ENCODE assay signal across 12 cellular contexts in genomic region chr5:39106332-39106731, GRCh38. TPM values are rescaled to one million over a fixed set of nuclear protein-coding genes. Genes with fewer than 3 reads are reported as not detected.
A peak's percentile ranks its signal among the peaks of the same experiment; 100 is the strongest.
DNase-seq lines count a peak whose midpoint lies in the region; ATAC-seq and TF ChIP-seq lines count a peak whose summit lies in the region.
"Had no signal": no experiment of that assay in that cellular context is flagged by ENCODE, and none has a peak within 500 bp of the region (broad histone marks: within the 10 kb centered on the region; RNA-seq: fewer than 3 reads in every experiment).

No MANE protein-coding gene starts in this region.

- H3K9ac ChIP-seq in HCT116 (ENCODE audit: low read length): no peak overlapping the region

- TF ChIP-seq POLR2A in HCT116 (IDR thresholded peaks at IDR 0.05; ENCODE audit: borderline replicate concordance, extremely low read depth, insufficient read depth, insufficient read length): no peak

- no peaks in the 10 kb centered on the region for H3K79me2 ChIP-seq in HCT116 (ENCODE audit: insufficient read depth, low read length)
- no peaks in the 10 kb centered on the region for H3K79me2 ChIP-seq in GM23338 (replicated peaks; ENCODE audit: insufficient read depth)

- H3K9me2 ChIP-seq in HCT116 (ENCODE audit: insufficient read depth) (no peaks in the 10 kb centered on the region), GM23338 (ENCODE audit: insufficient read depth) (no peaks in the 10 kb centered on the region)

- no peaks in the 10 kb centered on the region for H4K20me1 ChIP-seq in HCT116 (ENCODE audit: insufficient read depth)
- H4K20me1 ChIP-seq in GM23338 (replicated peaks; ENCODE audit: insufficient read depth): no peaks in the 10 kb centered on the region

- H3K4me1 Mint-ChIP-seq in activated CD4-positive, alpha-beta T cell treated with anti-CD3 and anti-CD28 coated beads, Interleukin-2, amount 10 ng/mL, durations not matched to agents 7 days and 5 days: peaks cover 18% of the 10 kb centered on the region
- no peaks in the 10 kb centered on the region; the same call in 2 of the 3 replicates for H3K4me1 Mint-ChIP-seq in GM23338

- no peak overlapping the region for H3K4me3 Mint-ChIP-seq in activated CD4-positive, alpha-beta T cell treated with anti-CD3 and anti-CD28 coated beads, Interleukin-2, amount 10 ng/mL, durations not matched to agents 7 days and 5 days
- H3K4me3 Mint-ChIP-seq in GM23338: no peak overlapping the region
- H3K4me3 Mint-ChIP-seq: activated T-cell treated with anti-CD3 and anti-CD28 coated beads, Interleukin-2, amount 50 U/mL, for 4 hours had no signal

- H3K36me3 ChIP-seq in BJ (ENCODE audit: control insufficient read depth, insufficient read depth, low read length) (no peaks in the 10 kb centered on the region), HCT116 (ENCODE audit: control insufficient read depth in 1 of 2, insufficient read depth in 2 of 2, low read length in 2 of 2) (no peaks in the 10 kb centered on the region), lower lobe of right lung (peaks cover 8% of the 10 kb centered on the region), GM23338 (ENCODE audit: insufficient read depth) (no peaks in the 10 kb centered on the region)

- peaks cover 59% of the 10 kb centered on the region for H3K36me3 Mint-ChIP-seq in activated CD4-positive, alpha-beta T cell treated with anti-CD3 and anti-CD28 coated beads, Interleukin-2, amount 10 ng/mL, durations not matched to agents 7 days and 5 days (ENCODE audit: low read depth)
- no peaks in the 10 kb centered on the region for H3K36me3 Mint-ChIP-seq in GM23338 (ENCODE audit: low read depth)

- H3K27ac Mint-ChIP-seq in activated CD4-positive, alpha-beta T cell treated with anti-CD3 and anti-CD28 coated beads, Interleukin-2, amount 10 ng/mL, durations not matched to agents 7 days and 5 days: no peak overlapping the region
- H3K27ac Mint-ChIP-seq in GM23338: no peak overlapping the region

- H3K9me3 ChIP-seq in HCT116 (ENCODE audit: control insufficient read depth in 1 of 2, insufficient read depth in 1 of 2, low read depth in 1 of 2, low read length in 2 of 2) (no peaks in the 10 kb centered on the region), lower lobe of right lung (no peaks in the 10 kb centered on the region)
- H3K9me3 ChIP-seq: psoas muscle had no signal

- intact Hi-C loops in HCT116 (cut with micrococcal nuclease) (no loop called here), lower lobe of right lung (cut with DNase I) (no loop called here)

- ATAC-seq in HCT116: no peak
- ATAC-seq in lower lobe of right lung: no peak
- ATAC-seq in HG02759 (IDR thresholded peaks at IDR 0.05; ENCODE audit: unreplicated experiment): no peak
- no peak for ATAC-seq in GM23338
- ATAC-seq: activated T-cell treated with anti-CD3 and anti-CD28 coated beads, Interleukin-2, amount 50 U/mL, for 4 hours; psoas muscle had no signal

- peak; percentile 37 for TF ChIP-seq RAD21 in HCT116 (IDR thresholded peaks at IDR 0.05; ENCODE audit: low read depth)

- H3K4me1 ChIP-seq in HCT116 (ENCODE audit: control insufficient read depth in 1 of 2, insufficient read depth in 2 of 2, low read length in 2 of 2): peaks cover 0 to 15% of the 10 kb centered on the region in 2 experiments; a peak in 2 of 4 replicates
- H3K4me1 ChIP-seq in lower lobe of right lung: no peaks in the 10 kb centered on the region
- no peaks in the 10 kb centered on the region for H3K4me1 ChIP-seq in GM23338 (ENCODE audit: insufficient read depth)
- H3K4me1 ChIP-seq: psoas muscle had no signal

- H3F3A ChIP-seq in GM23338 (replicated peaks; ENCODE audit: low read depth): no peaks in the 10 kb centered on the region

- H3K27ac ChIP-seq in HCT116 (ENCODE audit: low read depth, low read length): no peak overlapping the region
- no peak overlapping the region for H3K27ac ChIP-seq in lower lobe of right lung
- no peak overlapping the region for H3K27ac ChIP-seq in GM23338 (ENCODE audit: low read depth)
- H3K27ac ChIP-seq: psoas muscle had no signal

- H3K27me3 Mint-ChIP-seq in activated CD4-positive, alpha-beta T cell treated with anti-CD3 and anti-CD28 coated beads, Interleukin-2, amount 10 ng/mL, durations not matched to agents 7 days and 5 days: no peaks in the 10 kb centered on the region
- H3K27me3 Mint-ChIP-seq in GM23338 (ENCODE audit: insufficient read depth, low read depth, poor library complexity): peaks cover 2% of the 10 kb centered on the region

- RAD21 ChIA-PET in HCT116 (lab: Charles Lee; ENCODE audit: low non-redundant PET in 1 of 2, low total read pairs in 2 of 2, uncharacterized antibody in 2 of 2, unreplicated experiment in 2 of 2): no interaction called here

- TF ChIP-seq CTCF in BJ (IDR thresholded peaks at IDR 0.05; ENCODE audit: insufficient read depth, low read depth, low read length) (peak; percentile 36; the same call in 1 of the 2 replicates), HCT116 (IDR thresholded peaks at IDR 0.05 in 2 of 3, conservative IDR thresholded peaks at IDR 0.05 in 1 of 3; ENCODE audit: borderline replicate concordance in 1 of 3, insufficient read depth in 1 of 3, low read depth in 2 of 3, low read length in 2 of 3) (peak; percentile 18 to 62 (median 32); a peak in 4 of 6 replicates), lower lobe of right lung (IDR thresholded peaks at IDR 0.05) (peak; percentile 10), GM23338 (conservative IDR thresholded peaks at IDR 0.05; ENCODE audit: low read depth in 2 of 2) (peak in 1 of 2 experiments; percentile 47; a peak in 2 of 4 replicates)

- no peaks in the 10 kb centered on the region for H3K9me3 Mint-ChIP-seq in activated CD4-positive, alpha-beta T cell treated with anti-CD3 and anti-CD28 coated beads, Interleukin-2, amount 10 ng/mL, durations not matched to agents 7 days and 5 days
- H3K9me3 Mint-ChIP-seq in GM23338: no peaks in the 10 kb centered on the region
- H3K9me3 Mint-ChIP-seq: activated T-cell treated with anti-CD3 and anti-CD28 coated beads, Interleukin-2, amount 50 U/mL, for 4 hours had no signal

- DNase-seq in BJ (ENCODE audit: low read depth): no peak
- no peak for DNase-seq in HCT116 (ENCODE audit: low read depth, low spot score)
- peak; percentile 18 for DNase-seq in amniotic epithelial cell (ENCODE audit: low read depth)
- no peak for DNase-seq in lower lobe of right lung
- DNase-seq in GOT3 (lab: John Stamatoyannopoulos, UW): no peak
- no peak for DNase-seq in activated CD4-positive, alpha-beta T cell treated with anti-CD3 and anti-CD28 coated beads, Interleukin-2, amount 10 ng/mL, durations not matched to agents 7 days and 5 days
- DNase-seq in GM23338 (ENCODE audit: low spot score): no peak
- DNase-seq: activated T-cell treated with anti-CD3 and anti-CD28 coated beads, Interleukin-2, amount 50 U/mL, for 4 hours; NCI-H748 treated with DMSO at 0.1 percent for 48 hours; psoas muscle; T1000 had no signal

- CTCF ChIA-PET in BJ (lab: Yijun Ruan, JAX): interaction anchor here (0.7 kb wide), 1 partner anchor 31 kb away, joined by 3 read pairs; no protein-coding TSS in a partner anchor
- CTCF ChIA-PET in HCT116 (lab: Charles Lee): no interaction called here
- CTCF ChIA-PET in activated CD4-positive, alpha-beta T cell treated with anti-CD3 and anti-CD28 coated beads, Interleukin-2, amount 10 ng/mL, durations not matched to agents 7 days and 5 days (lab: Charles Lee): no interaction called here

- H3K4me3 ChIP-seq in BJ (ENCODE audit: low read depth, low read length): no peak overlapping the region
- no peak overlapping the region for H3K4me3 ChIP-seq in HCT116 (replicated peaks in 1 of 2; ENCODE audit: low read depth in 1 of 2, low read length in 2 of 2)
- no peak overlapping the region for H3K4me3 ChIP-seq in lower lobe of right lung
- no peak overlapping the region for H3K4me3 ChIP-seq in GM23338
- H3K4me3 ChIP-seq: psoas muscle had no signal

- no TSS peak for BruUV-seq in HCT116 (replicated peaks; lab: Mats Ljungman, UMichigan)

- POLR2A ChIA-PET in BJ (lab: Charles Lee): no interaction called here
- POLR2A ChIA-PET in HCT116 (lab: Charles Lee): no interaction called here
- POLR2A ChIA-PET in activated CD4-positive, alpha-beta T cell treated with anti-CD3 and anti-CD28 coated beads, Interleukin-2, amount 10 ng/mL, durations not matched to agents 7 days and 5 days (lab: Charles Lee): no interaction called here

- H3K4me2 ChIP-seq in HCT116 (ENCODE audit: low read length): peak overlapping the region; percentile 30; the same call in 1 of the 2 replicates
- H3K4me2 ChIP-seq in GM23338: no peak overlapping the region

- H3K27me3 ChIP-seq in BJ (ENCODE audit: control insufficient read depth, insufficient read depth, low read length) (no peaks in the 10 kb centered on the region), HCT116 (ENCODE audit: insufficient read depth, low read length) (no peaks in the 10 kb centered on the region), lower lobe of right lung (ENCODE audit: low read depth) (no peaks in the 10 kb centered on the region), GM23338 (ENCODE audit: insufficient read depth) (no peaks in the 10 kb centered on the region)

- H2AFZ ChIP-seq in HCT116 (ENCODE audit: low read depth, low read length, poor library complexity, severe bottlenecking): peak overlapping the region; percentile 98
- H2AFZ ChIP-seq in GM23338: no peak overlapping the region

TF ChIP-seq in HCT116, 20 proteins besides CTCF, POLR2A, EP300 and RAD21:
- TF ChIP-seq SP1 (IDR thresholded peaks at IDR 0.05; ENCODE audit: low read depth): no peak
TF ChIP-seq in HCT116: peak in this region for 0.

TF ChIP-seq in GM23338, 12 proteins besides CTCF, POLR2A, EP300 and RAD21:
- no peak for TF ChIP-seq ZNF331 (CRISPR knock-in tag; IDR thresholded peaks at IDR 0.05; ENCODE audit: low read depth)
- no peak for TF ChIP-seq POLR2AphosphoS5 (IDR thresholded peaks at IDR 0.05; ENCODE audit: low read depth)
- TF ChIP-seq EZH2 (IDR thresholded peaks at IDR 0.05; ENCODE audit: low read depth, unreplicated experiment): no peak
- no peak for TF ChIP-seq JUNB (IDR thresholded peaks at IDR 0.05; ENCODE audit: unreplicated experiment)
- no peak for TF ChIP-seq ZNF114 (CRISPR knock-in tag; IDR thresholded peaks at IDR 0.05)

RNA-seq across cellular contexts. Expression of gene RICTOR, which starts 32.1 kb away (rescaled TPM):
- polyA plus RNA-seq in BJ (2011; rRNA removed) (6.3 and 11.9 TPM in 2 replicates), GM23338 (2016; fragmentation: Nextera tagmentation; extraction: Ambion mirVana) (7.0 and 9.9 TPM in 2 replicates)
- polyA minus RNA-seq in BJ (2011; rRNA and poly(A)+ RNA removed): 23.0 and 23.5 TPM in 2 replicates
- total RNA-seq in HCT116 (2021; ENCODE audit: unreplicated experiment) (21.7 TPM), lower lobe of right lung (52.1 TPM)
- 3.5 and 4.4 TPM in 2 replicates for polyA plus RNA-seq in HCT116 (2012)
- total RNA-seq in activated CD4-positive, alpha-beta T cell treated with anti-CD3 and anti-CD28 coated beads, Interleukin-2, amount 10 ng/mL, durations not matched to agents 7 days and 5 days: 10 to 100 TPM; 48.1 to 48.5 TPM
- total RNA-seq in GM23338 (2014; rRNA removed; shearing (Covaris generic)): 27.4 and 30.2 TPM in 2 replicates
